Comparison of ENCODE assay signal across 8 cellular contexts in the genomic region with DNA sequence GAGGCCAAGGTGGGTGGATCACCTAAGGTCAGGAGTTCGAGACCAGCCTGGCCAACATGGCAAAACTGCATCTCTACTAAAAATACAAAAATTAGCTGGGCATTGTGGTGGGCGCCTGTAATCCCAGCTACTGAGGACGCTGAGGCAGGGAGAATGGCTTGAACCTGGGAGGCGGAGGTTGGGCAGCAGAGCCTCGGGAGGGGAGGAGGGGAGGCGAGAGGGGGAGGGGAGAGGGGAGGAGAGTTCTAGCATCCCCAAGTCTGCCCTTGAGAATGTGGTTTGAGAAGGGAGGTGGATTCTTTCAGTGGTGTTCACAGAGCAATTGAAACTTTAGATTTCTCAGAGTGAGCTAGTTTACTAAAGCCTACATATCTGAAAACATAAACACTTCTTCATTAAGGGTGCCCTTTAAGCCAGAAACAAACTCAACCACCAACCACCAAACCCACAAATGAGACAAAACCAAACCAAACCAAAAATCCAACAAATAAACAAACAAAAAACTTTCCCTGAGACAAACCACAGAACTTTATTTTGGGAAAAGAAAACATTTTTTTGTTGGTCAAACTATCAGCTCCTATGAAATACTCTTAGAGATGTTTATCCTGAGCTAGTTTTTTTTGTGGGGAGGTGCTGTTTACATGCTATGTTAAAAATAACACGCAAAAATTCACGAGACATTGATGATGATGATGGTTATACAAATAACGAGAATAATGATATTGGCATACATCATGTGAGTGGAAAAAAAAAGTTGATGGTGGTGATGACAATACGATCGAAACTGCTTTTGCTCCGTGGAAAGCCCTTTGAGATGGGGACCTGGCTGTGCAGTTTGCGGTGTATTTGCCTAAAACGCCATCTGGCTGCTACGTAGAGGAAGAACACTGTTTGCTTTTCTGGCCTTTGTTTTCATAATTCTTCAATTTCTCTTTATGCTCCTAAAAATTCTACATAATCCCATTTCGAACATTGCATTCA.
A peak's percentile ranks its signal among the peaks of the same experiment; 100 is the strongest.
DNase-seq lines count a peak whose midpoint lies in the region; FAIRE-seq and TF ChIP-seq lines count a peak whose summit lies in the region.

No MANE protein-coding gene starts in this region.

- H3K4me1 ChIP-seq in esophagus squamous epithelium (peaks cover 7 to 18% (median 8%) of the 10 kb centered on the region in 3 donors), small intestine (ENCODE audit: control insufficient read depth in 2 of 2, insufficient read depth in 1 of 2, low read depth in 1 of 2, low read length in 1 of 2) (no peaks in the 10 kb centered on the region)

- H3K27me3 ChIP-seq in esophagus squamous epithelium, result no peaks in the 10 kb centered on the region
- no peaks in the 10 kb centered on the region for H3K27me3 ChIP-seq in small intestine (ENCODE audit: control insufficient read depth in 2 of 2, insufficient read depth in 2 of 2, low read length in 2 of 2)

- no peak for TF ChIP-seq POLR2A in esophagus squamous epithelium (IDR thresholded peaks at IDR 0.05)

- intact Hi-C loops in esophagus squamous epithelium (cut with DNase I), result no loop called here

- TF ChIP-seq CTCF in esophagus squamous epithelium (IDR thresholded peaks at IDR 0.05), result peak in 5 of 6 experiments; percentile 19 to 76 (median 66)

- no peak for FAIRE-seq in small intestine (lab: Jason Lieb, UNC)

- H3K9me3 ChIP-seq in esophagus squamous epithelium, result no peaks in the 10 kb centered on the region
- H3K9me3 ChIP-seq in small intestine (ENCODE audit: control insufficient read depth, low read depth), result no peaks in the 10 kb centered on the region

- H3K36me3 ChIP-seq in esophagus squamous epithelium (no peaks in the 10 kb centered on the region), small intestine (ENCODE audit: control insufficient read depth in 2 of 2, insufficient read depth in 2 of 2, low read length in 2 of 2) (no peaks in the 10 kb centered on the region)

- H3K4me3 ChIP-seq in esophagus squamous epithelium (no peak overlapping the region), small intestine (ENCODE audit: low read depth in 1 of 2, low read length in 2 of 2) (no peak overlapping the region)

- DNase-seq in DMS79 treated with DMSO at 0.1 percent for 48 hours (lab: John Stamatoyannopoulos, UW), result peak; percentile 9
- no peak for DNase-seq in DMS79 (lab: John Stamatoyannopoulos, UW)
- peak; percentile 40 for DNase-seq in HCEC 1CT
- peak; percentile 25 for DNase-seq in NCI-H2196 (lab: John Stamatoyannopoulos, UW; ENCODE audit: unreplicated experiment)
- DNase-seq in activated T-cell treated with anti-CD3 and anti-CD28 coated beads for 4 hours, result peak; percentile 5
- no peak for DNase-seq in esophagus squamous epithelium (lab: John Stamatoyannopoulos, UW)
- peak; percentile 35 for DNase-seq in small intestine
- no peak for DNase-seq in ecto neural progenitor cell (ENCODE audit: low spot score)

- WGBS in esophagus squamous epithelium, 2 donors, result 20% methylated on average over 15 of the region's 16 CpGs
- 23 to 62% (median 23%) methylated on average over 15 to 16 of the region's 16 CpGs for WGBS in small intestine, 3 donors

- no peak overlapping the region for H3K27ac ChIP-seq in esophagus squamous epithelium
- H3K27ac ChIP-seq in small intestine (ENCODE audit: low read depth in 1 of 2, low read length in 1 of 2), result no peak overlapping the region

Comparison
In these comparisons a context has a peak if more than half of its experiments do, and no peak if none do; other contexts are left out.
1. DNase-seq: peak in DMS79 treated with DMSO at 0.1 percent for 48 hours (single experiment), HCEC 1CT (single experiment), NCI-H2196 (single experiment), activated T-cell treated with anti-CD3 and anti-CD28 coated beads for 4 hours (single experiment) and small intestine (single experiment); none in DMS79 (single experiment), esophagus squamous epithelium (single experiment) and ecto neural progenitor cell (single experiment).